ENCODE assay signal across 12 cellular contexts in the genomic region with DNA sequence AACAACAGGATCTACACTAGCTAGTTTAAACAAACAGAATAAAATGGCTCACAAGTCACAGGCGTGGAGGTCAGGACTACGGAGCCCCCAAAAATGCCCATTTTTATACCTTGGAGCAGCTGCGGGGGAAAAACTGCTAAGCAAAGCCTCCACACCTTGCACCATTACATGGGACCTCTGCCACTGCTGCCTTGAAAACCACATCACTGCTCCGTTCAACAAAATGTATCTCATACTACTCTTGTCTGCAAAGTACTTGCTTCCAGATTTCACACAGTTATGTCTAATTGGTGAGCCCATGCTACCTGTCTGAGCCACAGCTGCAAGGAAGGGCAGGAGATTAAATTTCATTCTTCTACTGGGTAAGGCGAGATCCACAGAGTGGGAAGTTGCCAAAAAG. TPM values are rescaled to one million over a fixed set of nuclear protein-coding genes. Genes with fewer than 3 reads are reported as not detected.
DNase-seq lines count a peak whose midpoint lies in the region; ATAC-seq lines count a peak whose summit lies in the region.
"Had no signal": no experiment of that assay in that cellular context is flagged by ENCODE, and none has a peak within 500 bp of the region (broad histone marks: within the 10 kb centered on the region; RNA-seq: fewer than 3 reads in every experiment).

No MANE protein-coding gene starts in this region.

- H3K27ac Mint-ChIP-seq in naive thymus-derived CD4-positive, alpha-beta T cell, result peak overlapping the region in 8 of 9 donors; percentile 27 to 88 (median 77)

- ATAC-seq in naive thymus-derived CD4-positive, alpha-beta T cell, result no peak
- ATAC-seq in GM18517 (IDR thresholded peaks at IDR 0.05; ENCODE audit: unreplicated experiment) (no peak), GM18520 (IDR thresholded peaks at IDR 0.05; ENCODE audit: unreplicated experiment) (no peak)

- H3K9me3 ChIP-seq in naive thymus-derived CD4-positive, alpha-beta T cell (ENCODE audit: control insufficient read depth in 2 of 3, low read length in 3 of 3), result no peaks in the 10 kb centered on the region

- peaks cover 0 to 14% (median 4%) of the 10 kb centered on the region in 3 experiments for H3K36me3 ChIP-seq in naive thymus-derived CD4-positive, alpha-beta T cell (ENCODE audit: control insufficient read depth in 2 of 3, insufficient read depth in 3 of 3, low read length in 3 of 3)

- no peak overlapping the region for H3K27ac ChIP-seq in naive thymus-derived CD4-positive, alpha-beta T cell (ENCODE audit: low read depth, low read length)

- POLR2A ChIA-PET in naive thymus-derived CD4-positive, alpha-beta T cell (lab: Charles Lee), result interaction anchor here (1.8 kb wide), 1 partner anchor 24 kb away, joined by 4 read pairs; the partner anchor contains the start of gene MRPL39

- peaks cover 4 to 51% (median 44%) of the 10 kb centered on the region in 7 donors for H3K4me1 Mint-ChIP-seq in naive thymus-derived CD4-positive, alpha-beta T cell

- CTCF ChIA-PET in naive thymus-derived CD4-positive, alpha-beta T cell (lab: Charles Lee), result no interaction called here

- H3K4me1 ChIP-seq in naive thymus-derived CD4-positive, alpha-beta T cell (ENCODE audit: control insufficient read depth in 2 of 2, insufficient read depth in 2 of 2, low read length in 2 of 2), result peaks cover 0 to 6% of the 10 kb centered on the region in 2 donors

- peak overlapping the region in 2 of 10 donors; percentile 10 to 63 for H3K4me3 Mint-ChIP-seq in naive thymus-derived CD4-positive, alpha-beta T cell

- peak; percentile 13 for DNase-seq in NCI-H1092 treated with DMSO at 0.1 percent for 48 hours (lab: John Stamatoyannopoulos, UW)
- no peak for DNase-seq in NCI-H1092 (lab: John Stamatoyannopoulos, UW)
- DNase-seq in COLO668 (lab: John Stamatoyannopoulos, UW; ENCODE audit: unreplicated experiment), result peak; percentile 37
- peak; percentile 57 to 69 for DNase-seq in SHP77 (lab: John Stamatoyannopoulos, UW)
- DNase-seq in naive thymus-derived CD4-positive, alpha-beta T cell, result no peak
- DNase-seq in NOMO-1 treated with dmso at 0.1 percent for 144 hours (lab: John Stamatoyannopoulos, UW; ENCODE audit: unreplicated experiment), result no peak
- DNase-seq: Kasumi-1, NCI-H82, posterior cingulate gyrus, substantia nigra had no signal

- H3K9me3 Mint-ChIP-seq in naive thymus-derived CD4-positive, alpha-beta T cell, result no peaks in the 10 kb centered on the region

- intact Hi-C loops in naive thymus-derived CD4-positive, alpha-beta T cell (cut with micrococcal nuclease), result loop anchor here in 1 of 2 donors (1.0 kb wide), 1 partner anchor 10 kb away; no protein-coding TSS in a partner anchor

- no peaks in the 10 kb centered on the region for H3K27me3 Mint-ChIP-seq in naive thymus-derived CD4-positive, alpha-beta T cell

- H3K27me3 ChIP-seq in naive thymus-derived CD4-positive, alpha-beta T cell (ENCODE audit: control insufficient read depth in 2 of 2, insufficient read depth in 2 of 2, low read length in 2 of 2), result no peaks in the 10 kb centered on the region

- H3K36me3 Mint-ChIP-seq in naive thymus-derived CD4-positive, alpha-beta T cell, result peaks cover 0 to 33% (median 19%) of the 10 kb centered on the region in 5 donors

- no peak overlapping the region for H3K4me3 ChIP-seq in naive thymus-derived CD4-positive, alpha-beta T cell (ENCODE audit: low read length)

RNA-seq across cellular contexts. Expression of gene MRPL39, which starts 24.4 kb away (rescaled TPM):
- 10 to 100 TPM in 3 of 5 experiments, 1 to 10 TPM in 2; 7.6 to 35.7 (median 19.5) TPM for total RNA-seq in naive thymus-derived CD4-positive, alpha-beta T cell
- 10 to 100 TPM; 46.4 to 53.6 TPM for polyA plus RNA-seq in naive thymus-derived CD4-positive, alpha-beta T cell

RNA-seq across cellular contexts. Expression of gene JAM2, which starts 56.2 kb away (rescaled TPM):
- total RNA-seq in naive thymus-derived CD4-positive, alpha-beta T cell, result under 1 TPM in 2 of 5 experiments, not detected in 3; 0.17 to 0.44 TPM
- polyA plus RNA-seq in naive thymus-derived CD4-positive, alpha-beta T cell, result under 1 TPM; 0.04 to 0.06 TPM

Comparison
In these comparisons a context has a peak if more than half of its experiments do, and no peak if none do; other contexts are left out.
1. DNase-seq: peak in NCI-H1092 treated with DMSO at 0.1 percent for 48 hours (single experiment), COLO668 (single experiment) and SHP77 (2 of 2); none in NCI-H1092 (single experiment), naive thymus-derived CD4-positive, alpha-beta T cell (0 of 9) and NOMO-1 treated with dmso at 0.1 percent for 144 hours (single experiment).